In the genomic region with DNA sequence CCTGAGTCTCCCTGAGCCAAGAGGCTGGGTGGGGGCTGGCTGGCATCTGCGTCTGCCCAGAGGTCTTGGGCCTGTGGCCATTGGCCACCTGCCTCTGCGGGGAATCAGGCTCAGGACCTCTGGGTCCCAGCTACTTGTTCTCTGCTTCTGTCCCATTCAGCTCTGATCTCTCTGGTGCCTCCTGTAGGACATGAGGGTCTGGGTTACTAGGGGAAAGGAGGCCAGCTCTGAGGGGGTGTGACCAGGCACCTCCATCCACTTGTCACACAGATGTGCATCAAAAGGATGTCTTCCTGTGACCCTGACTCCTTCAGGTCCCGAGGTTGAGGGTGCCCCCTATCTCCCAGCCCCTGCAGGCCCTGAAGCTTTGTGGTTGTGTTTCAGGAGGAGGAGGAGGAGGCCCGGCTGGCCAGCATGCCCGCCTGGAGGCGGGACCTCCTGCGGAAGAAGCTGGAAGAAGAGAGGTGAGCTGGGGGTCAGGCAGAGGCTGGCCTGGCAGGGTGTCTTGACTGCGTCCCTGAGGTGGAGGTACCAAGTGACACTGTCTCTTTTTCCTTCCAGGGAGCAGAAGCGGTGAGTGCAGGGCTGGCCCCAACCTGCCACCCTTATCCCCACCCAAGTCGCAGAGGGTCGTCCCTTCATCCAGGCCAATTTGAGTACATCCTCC, we compare ENCODE assay signal across 17 cellular contexts. TPM values are rescaled to one million over a fixed set of nuclear protein-coding genes. Genes with fewer than 3 reads are reported as not detected.
DNase-seq lines count a peak whose midpoint lies in the region; ATAC-seq, FAIRE-seq and TF ChIP-seq lines count a peak whose summit lies in the region.
"Had no signal": no experiment of that assay in that cellular context is flagged by ENCODE, and none has a peak within 500 bp of the region (broad histone marks: within the 10 kb centered on the region; RNA-seq: fewer than 3 reads in every experiment).

No MANE protein-coding gene starts in this region.

- in situ Hi-C loops in K562 (cut with MboI): no loop called here

- H3K36me3 Mint-ChIP-seq in GM23338 (ENCODE audit: low read depth) (peaks cover 8% of the 10 kb centered on the region; the same call in 2 of the 3 replicates), nephron progenitor cell (ENCODE audit: low read depth) (no peaks in the 10 kb centered on the region)

- no peak overlapping the region for H2AFZ ChIP-seq in GM23338
- H2AFZ ChIP-seq in K562 (ENCODE audit: low read depth, low read length): no peak overlapping the region

- 3% methylated on average over 11 of the region's 11 CpGs for WGBS in K562 (ENCODE audit: insufficient coverage, low coverage, missing lambda C conversion rate)

- no TSS peak for BruUV-seq in K562 (replicated peaks; lab: Mats Ljungman, UMichigan)

- no peak for TF ChIP-seq RAD21 in K562 (CRISPR knock-in tag; conservative IDR thresholded peaks at IDR 0.05 in 1 of 2, IDR thresholded peaks at IDR 0.05 in 1 of 2)

- no peak overlapping the region for H3K27ac Mint-ChIP-seq in GM23338
- H3K27ac Mint-ChIP-seq in nephron progenitor cell: peak overlapping the region; percentile 72

- H3F3A ChIP-seq in GM23338 (replicated peaks; ENCODE audit: low read depth): peaks cover 14% of the 10 kb centered on the region; the same call in 1 of the 2 replicates

- no peaks in the 10 kb centered on the region for H3K9me3 ChIP-seq in K562 (replicated peaks; ENCODE audit: control insufficient read depth, insufficient read depth, low read depth, low read length)
- no peaks in the 10 kb centered on the region for H3K9me3 ChIP-seq in effector memory CD4-positive, alpha-beta T cell (ENCODE audit: control insufficient read depth, low read length)

- H3K9me1 ChIP-seq in K562 (ENCODE audit: control insufficient read depth, insufficient read depth, low read length): no peaks in the 10 kb centered on the region

- intact Hi-C loops in K562 (cut with micrococcal nuclease): no loop called here

- H3K4me3 Mint-ChIP-seq in GM23338 (no peak overlapping the region; the same call in 2 of the 3 replicates), nephron progenitor cell (no peak overlapping the region)

- H3K4me1 ChIP-seq in GM23338 (ENCODE audit: insufficient read depth): peaks cover 12% of the 10 kb centered on the region
- peaks cover 0 to 49% of the 10 kb centered on the region in 2 experiments; a peak in 2 of 5 replicates for H3K4me1 ChIP-seq in K562 (replicated peaks in 1 of 2; ENCODE audit: control insufficient read depth in 2 of 2, insufficient read depth in 2 of 2, low read length in 2 of 2)
- H3K4me1 ChIP-seq in effector memory CD4-positive, alpha-beta T cell (ENCODE audit: control insufficient read depth, insufficient read depth, low read length, poor library complexity, severe bottlenecking): peaks cover 36% of the 10 kb centered on the region

- peaks cover 32% of the 10 kb centered on the region for H3K4me1 Mint-ChIP-seq in GM23338
- peaks cover 47% of the 10 kb centered on the region for H3K4me1 Mint-ChIP-seq in nephron progenitor cell

- ATAC-seq in GM23338 (peak; percentile 1; the same call in 1 of the 3 replicates), K562 (peak; percentile 63)

- H3K4me2 ChIP-seq in GM23338: no peak overlapping the region
- no peak overlapping the region for H3K4me2 ChIP-seq in K562 (ENCODE audit: insufficient read depth, low read length)
- H3K4me2 ChIP-seq: BLaER1 had no signal

- H3K27me3 Mint-ChIP-seq in GM23338 (ENCODE audit: insufficient read depth, low read depth, poor library complexity): peaks cover 40% of the 10 kb centered on the region
- H3K27me3 Mint-ChIP-seq in nephron progenitor cell (ENCODE audit: low read depth, poor library complexity): peaks cover 22% of the 10 kb centered on the region

- CTCF ChIA-PET in K562 (lab: Yijun Ruan, JAX; ENCODE audit: low intra/inter-chr PET ratio): no interaction called here

- H3K4me3 ChIP-seq in GM23338 (no peak overlapping the region), NB4 (ENCODE audit: low read depth, low read length) (no peak overlapping the region), K562 (no peak overlapping the region)
- no peak overlapping the region for H3K4me3 ChIP-seq in effector memory CD4-positive, alpha-beta T cell (ENCODE audit: insufficient read depth, low read depth, low read length, poor library complexity, severe bottlenecking)
- H3K4me3 ChIP-seq: BLaER1 had no signal

- H3K9me2 ChIP-seq in GM23338 (ENCODE audit: insufficient read depth): no peaks in the 10 kb centered on the region

- H3K36me3 ChIP-seq in GM23338 (ENCODE audit: insufficient read depth) (no peaks in the 10 kb centered on the region), K562 (ENCODE audit: control insufficient read depth, insufficient read depth, low read length) (no peaks in the 10 kb centered on the region)
- H3K36me3 ChIP-seq in effector memory CD4-positive, alpha-beta T cell (ENCODE audit: control insufficient read depth, insufficient read depth, low read length): peaks cover 10% of the 10 kb centered on the region

- TF ChIP-seq EP300 in K562 (IDR thresholded peaks at IDR 0.05; ENCODE audit: low read length): no peak

- DNase-seq in GM23338 (ENCODE audit: low spot score) (peak; percentile 38), NB4 (ENCODE audit: low read depth) (no peak), K562 (ENCODE audit: extremely low read depth in 1 of 4, low spot score in 3 of 4) (no peak), nephron progenitor cell (no peak), NCI-H2171 treated with DMSO at 0.1 percent for 48 hours (lab: John Stamatoyannopoulos, UW) (no peak), midbrain (lab: John Stamatoyannopoulos, UW) (no peak)
- no peak for DNase-seq in effector memory CD4-positive, alpha-beta T cell
- DNase-seq: COR-L47, Karpas-422, MM.1S, NCI-H1417, NCI-H2029, NCI-H510A treated with DMSO at 0.1 percent for 48 hours, SIG-M5, SW 1271 had no signal

- peak; percentile 83 for FAIRE-seq in K562 (lab: Jason Lieb, UNC)

- H3K9me3 Mint-ChIP-seq in GM23338 (no peaks in the 10 kb centered on the region; the same call in 2 of the 3 replicates), nephron progenitor cell (no peaks in the 10 kb centered on the region)

- H3K27me3 ChIP-seq in GM23338 (ENCODE audit: insufficient read depth): peaks cover 38% of the 10 kb centered on the region
- peaks cover 37 to 81% of the 10 kb centered on the region in 2 experiments for H3K27me3 ChIP-seq in K562 (ENCODE audit: control insufficient read depth in 2 of 2, insufficient read depth in 2 of 2, low read length in 2 of 2)
- no peaks in the 10 kb centered on the region for H3K27me3 ChIP-seq in effector memory CD4-positive, alpha-beta T cell (replicated peaks; ENCODE audit: control insufficient read depth, insufficient read depth, low read length, poor library complexity, severe bottlenecking)

- H3K27ac ChIP-seq in GM23338 (ENCODE audit: low read depth) (no peak overlapping the region), K562 (ENCODE audit: extremely low read depth, low read depth, low read length) (no peak overlapping the region)
- no peak overlapping the region for H3K27ac ChIP-seq in effector memory CD4-positive, alpha-beta T cell (ENCODE audit: insufficient read depth, low read length, poor library complexity, severe bottlenecking)
- H3K27ac ChIP-seq: BLaER1 had no signal

- H3K79me2 ChIP-seq in GM23338 (replicated peaks; ENCODE audit: insufficient read depth) (no peaks in the 10 kb centered on the region), K562 (ENCODE audit: control insufficient read depth, insufficient read depth, low read length) (no peaks in the 10 kb centered on the region)

- H3K9ac ChIP-seq in K562 (ENCODE audit: insufficient read depth in 1 of 2, low read depth in 2 of 2, low read length in 2 of 2): peak overlapping the region in 1 of 2 experiments; percentile 26; a peak in 1 of 4 replicates
- H3K9ac ChIP-seq: BLaER1 had no signal

- POLR2A ChIA-PET in K562 (lab: Yijun Ruan, JAX): interaction anchor here (0.5 to 1.5 kb wide), 3 partner anchors 11 to 43 kb away, joined by 3 to 4 read pairs (median 4); no protein-coding TSS in a partner anchor

- no peaks in the 10 kb centered on the region for H4K20me1 ChIP-seq in GM23338 (replicated peaks; ENCODE audit: insufficient read depth)
- H4K20me1 ChIP-seq in K562 (replicated peaks; ENCODE audit: control insufficient read depth, insufficient read depth, low read length): peaks cover 11% of the 10 kb centered on the region; the same call in 1 of the 2 replicates

- peak; percentile 7 to 33; a peak in 3 of 4 replicates for TF ChIP-seq CTCF in GM23338 (conservative IDR thresholded peaks at IDR 0.05; ENCODE audit: low read depth in 2 of 2)
- TF ChIP-seq CTCF in NB4 (IDR thresholded peaks at IDR 0.05; ENCODE audit: low read depth, low read length): peak; percentile 6
- peak; percentile 3 to 21 (median 6); a peak in 1 of 6 replicates for TF ChIP-seq CTCF in K562 (IDR thresholded peaks at IDR 0.05 in 2 of 3, conservative IDR thresholded peaks at IDR 0.05 in 1 of 3; ENCODE audit: insufficient read depth in 2 of 3, low read depth in 1 of 3, low read length in 3 of 3)
- TF ChIP-seq CTCF in nephron progenitor cell (IDR thresholded peaks at IDR 0.05): no peak

- TF ChIP-seq POLR2A in NB4 (IDR thresholded peaks at IDR 0.05; ENCODE audit: extremely low read depth, insufficient read length): no peak
- TF ChIP-seq POLR2A in K562 (conservative IDR thresholded peaks at IDR 0.05): no peak

RNA-seq across cellular contexts. Expression of a gene that starts 9.0 kb away (rescaled TPM):
- total RNA-seq in GM23338 (2014; rRNA removed; shearing (Covaris generic)): 25.3 and 26.3 TPM in 2 replicates
- 13.6 and 15.2 TPM in 2 replicates for polyA plus RNA-seq in GM23338 (2016; fragmentation: Nextera tagmentation; extraction: Ambion mirVana)
- 2.3 TPM in 1 of 2 replicates, not detected in the other for total RNA-seq in K562 (2011; cell fraction: chromatin; rRNA removed; ENCODE audit: low replicate concordance)
- 0.26 and 2.2 TPM in 2 replicates for total RNA-seq in K562 (2011; cell fraction: nucleolus; rRNA removed)
- 1.2 and 1.6 TPM in 2 replicates for total RNA-seq in K562 (2011; cell fraction: nucleoplasm; rRNA removed)
- not detected in 2 replicates for total RNA-seq in K562 (2014; rRNA removed)
- not detected in 2 replicates for total RNA-seq in K562 (2014; rRNA removed; fragmentation: Illumina TruSeq; extraction: Trizol)
- not detected in 2 replicates for total RNA-seq in K562 (2015; rRNA removed; fragmentation: Illumina TruSeq; extraction: Trizol)
- 0.49 and 0.89 TPM in 2 replicates for total RNA-seq in K562 (2021)
- polyA plus RNA-seq in K562 (2011; rRNA removed): 0.14 and 0.24 TPM in 2 replicates
- 0.16 and 0.30 TPM in 2 replicates for polyA plus RNA-seq in K562 (2011; cell fraction: cytosol; rRNA removed)
- 0.90 and 2.6 TPM in 2 replicates for polyA plus RNA-seq in K562 (2011; cell fraction: nucleus; rRNA removed)
- 0.10 and 0.14 TPM in 2 replicates for polyA plus RNA-seq in K562 (2012)
- polyA plus RNA-seq in K562 (2014; fragmentation: Illumina TruSeq; extraction: Trizol): not detected in 2 replicates
- polyA plus RNA-seq in K562 (2014; fragmentation: Nextera tagmentation; extraction: Ambion mirVana): not detected
- polyA plus RNA-seq in K562 (2014; rRNA removed): not detected in 2 replicates
- polyA minus RNA-seq in K562 (2011; rRNA and poly(A)+ RNA removed): not detected in 2 replicates
- polyA minus RNA-seq in K562 (2011; cell fraction: cytosol; rRNA and poly(A)+ RNA removed): not detected in 2 replicates
- polyA minus RNA-seq in K562 (2011; cell fraction: nucleus; rRNA and poly(A)+ RNA removed): 0.13 TPM in 1 of 2 replicates, not detected in the other

RNA-seq across cellular contexts. Expression of a gene that starts 32.4 kb away (rescaled TPM):
- total RNA-seq in GM23338 (2014; rRNA removed; shearing (Covaris generic)): 12.7 and 13.6 TPM in 2 replicates
- 12.2 and 13.5 TPM in 2 replicates for polyA plus RNA-seq in GM23338 (2016; fragmentation: Nextera tagmentation; extraction: Ambion mirVana)
- total RNA-seq in K562 (2011; cell fraction: chromatin; rRNA removed; ENCODE audit: low replicate concordance): 1.6 and 6.0 TPM in 2 replicates
- 4.0 and 4.7 TPM in 2 replicates for total RNA-seq in K562 (2011; cell fraction: nucleolus; rRNA removed)
- 1.8 and 2.4 TPM in 2 replicates for total RNA-seq in K562 (2011; cell fraction: nucleoplasm; rRNA removed)
- total RNA-seq in K562 (2014; rRNA removed): 0.36 and 0.45 TPM in 2 replicates
- 0.07 TPM in 1 of 2 replicates, not detected in the other for total RNA-seq in K562 (2014; rRNA removed; fragmentation: Illumina TruSeq; extraction: Trizol)
- total RNA-seq in K562 (2015; rRNA removed; fragmentation: Illumina TruSeq; extraction: Trizol): 0.15 TPM in 1 of 2 replicates, not detected in the other
- total RNA-seq in K562 (2021): 1.2 and 1.7 TPM in 2 replicates
- 0.54 and 2.9 TPM in 2 replicates for polyA plus RNA-seq in K562 (2011; rRNA removed)
- 1.2 and 1.9 TPM in 2 replicates for polyA plus RNA-seq in K562 (2011; cell fraction: cytosol; rRNA removed)
- polyA plus RNA-seq in K562 (2011; cell fraction: nucleus; rRNA removed): 9.2 and 25.5 TPM in 2 replicates
- 2.0 and 5.0 TPM in 2 replicates for polyA plus RNA-seq in K562 (2012)
- polyA plus RNA-seq in K562 (2014; fragmentation: Illumina TruSeq; extraction: Trizol): 0.07 and 0.11 TPM in 2 replicates
- not detected for polyA plus RNA-seq in K562 (2014; fragmentation: Nextera tagmentation; extraction: Ambion mirVana)
- polyA plus RNA-seq in K562 (2014; rRNA removed): 0.65 and 2.9 TPM in 2 replicates
- 0.11 TPM in 1 of 2 replicates, not detected in the other for polyA minus RNA-seq in K562 (2011; rRNA and poly(A)+ RNA removed)
- 0.95 and 3.8 TPM in 2 replicates for polyA minus RNA-seq in K562 (2011; cell fraction: cytosol; rRNA and poly(A)+ RNA removed)
- 3.4 and 3.5 TPM in 2 replicates for polyA minus RNA-seq in K562 (2011; cell fraction: nucleus; rRNA and poly(A)+ RNA removed)
- total RNA-seq: RPMI7951 had no signal

RNA-seq across cellular contexts. Expression of a gene that starts 34.5 kb away (rescaled TPM):
- 25.8 and 26.4 TPM in 2 replicates for total RNA-seq in GM23338 (2014; rRNA removed; shearing (Covaris generic))
- 9.0 and 10.2 TPM in 2 replicates for polyA plus RNA-seq in GM23338 (2016; fragmentation: Nextera tagmentation; extraction: Ambion mirVana)
- total RNA-seq in K562 (2011; cell fraction: chromatin; rRNA removed; ENCODE audit: low replicate concordance): 0.51 and 2.5 TPM in 2 replicates
- total RNA-seq in K562 (2011; cell fraction: nucleolus; rRNA removed): 1.4 and 1.5 TPM in 2 replicates
- total RNA-seq in K562 (2011; cell fraction: nucleoplasm; rRNA removed): 0.88 and 0.99 TPM in 2 replicates
- 0.05 and 0.20 TPM in 2 replicates for total RNA-seq in K562 (2014; rRNA removed)
- 0.04 TPM in 1 of 2 replicates, not detected in the other for total RNA-seq in K562 (2014; rRNA removed; fragmentation: Illumina TruSeq; extraction: Trizol)
- total RNA-seq in K562 (2015; rRNA removed; fragmentation: Illumina TruSeq; extraction: Trizol): not detected in 2 replicates
- total RNA-seq in K562 (2021): 0.29 TPM in 2 replicates
- polyA plus RNA-seq in K562 (2011; rRNA removed): 0.11 and 0.16 TPM in 2 replicates
- polyA plus RNA-seq in K562 (2011; cell fraction: cytosol; rRNA removed): 0.06 and 0.49 TPM in 2 replicates
- 0.94 and 1.8 TPM in 2 replicates for polyA plus RNA-seq in K562 (2011; cell fraction: nucleus; rRNA removed)
- polyA plus RNA-seq in K562 (2012): 0.04 and 0.07 TPM in 2 replicates
- 0.07 and 0.12 TPM in 2 replicates for polyA plus RNA-seq in K562 (2014; fragmentation: Illumina TruSeq; extraction: Trizol)
- polyA plus RNA-seq in K562 (2014; fragmentation: Nextera tagmentation; extraction: Ambion mirVana): not detected
- 0.13 and 0.26 TPM in 2 replicates for polyA plus RNA-seq in K562 (2014; rRNA removed)
- polyA minus RNA-seq in K562 (2011; rRNA and poly(A)+ RNA removed): 0.12 and 0.14 TPM in 2 replicates
- polyA minus RNA-seq in K562 (2011; cell fraction: cytosol; rRNA and poly(A)+ RNA removed): 0.29 TPM in 1 of 2 replicates, not detected in the other
- polyA minus RNA-seq in K562 (2011; cell fraction: nucleus; rRNA and poly(A)+ RNA removed): 1.2 TPM in 2 replicates

RNA-seq across cellular contexts. Expression of a gene that starts 37.2 kb away (rescaled TPM):
- total RNA-seq in GM23338 (2014; rRNA removed; shearing (Covaris generic)): 1.2 and 1.6 TPM in 2 replicates
- 1.1 and 2.1 TPM in 2 replicates for polyA plus RNA-seq in GM23338 (2016; fragmentation: Nextera tagmentation; extraction: Ambion mirVana)
- total RNA-seq in K562 (2011; cell fraction: chromatin; rRNA removed; ENCODE audit: low replicate concordance): 0.65 and 0.90 TPM in 2 replicates
- 0.53 and 1.7 TPM in 2 replicates for total RNA-seq in K562 (2011; cell fraction: nucleolus; rRNA removed)
- total RNA-seq in K562 (2011; cell fraction: nucleoplasm; rRNA removed): 0.53 and 0.66 TPM in 2 replicates
- 0.04 and 0.05 TPM in 2 replicates for total RNA-seq in K562 (2014; rRNA removed)
- 0.07 TPM in 1 of 2 replicates, not detected in the other for total RNA-seq in K562 (2014; rRNA removed; fragmentation: Illumina TruSeq; extraction: Trizol)
- not detected in 2 replicates for total RNA-seq in K562 (2015; rRNA removed; fragmentation: Illumina TruSeq; extraction: Trizol)
- 0.18 TPM in 1 of 2 replicates, not detected in the other for total RNA-seq in K562 (2021)
- polyA plus RNA-seq in K562 (2011; rRNA removed): 0.08 and 0.15 TPM in 2 replicates
- 0.21 and 0.25 TPM in 2 replicates for polyA plus RNA-seq in K562 (2011; cell fraction: cytosol; rRNA removed)
- 0.25 and 0.80 TPM in 2 replicates for polyA plus RNA-seq in K562 (2011; cell fraction: nucleus; rRNA removed)
- 0.08 TPM in 1 of 2 replicates, not detected in the other for polyA plus RNA-seq in K562 (2012)
- 0.06 TPM in 2 replicates for polyA plus RNA-seq in K562 (2014; fragmentation: Illumina TruSeq; extraction: Trizol)
- not detected for polyA plus RNA-seq in K562 (2014; fragmentation: Nextera tagmentation; extraction: Ambion mirVana)
- not detected in 2 replicates for polyA plus RNA-seq in K562 (2014; rRNA removed)
- polyA minus RNA-seq in K562 (2011; rRNA and poly(A)+ RNA removed): 0.30 and 0.32 TPM in 2 replicates
- 0.91 TPM in 1 of 2 replicates, not detected in the other for polyA minus RNA-seq in K562 (2011; cell fraction: cytosol; rRNA and poly(A)+ RNA removed)
- 0.11 and 0.81 TPM in 2 replicates for polyA minus RNA-seq in K562 (2011; cell fraction: nucleus; rRNA and poly(A)+ RNA removed)
